In the genomic region with DNA sequence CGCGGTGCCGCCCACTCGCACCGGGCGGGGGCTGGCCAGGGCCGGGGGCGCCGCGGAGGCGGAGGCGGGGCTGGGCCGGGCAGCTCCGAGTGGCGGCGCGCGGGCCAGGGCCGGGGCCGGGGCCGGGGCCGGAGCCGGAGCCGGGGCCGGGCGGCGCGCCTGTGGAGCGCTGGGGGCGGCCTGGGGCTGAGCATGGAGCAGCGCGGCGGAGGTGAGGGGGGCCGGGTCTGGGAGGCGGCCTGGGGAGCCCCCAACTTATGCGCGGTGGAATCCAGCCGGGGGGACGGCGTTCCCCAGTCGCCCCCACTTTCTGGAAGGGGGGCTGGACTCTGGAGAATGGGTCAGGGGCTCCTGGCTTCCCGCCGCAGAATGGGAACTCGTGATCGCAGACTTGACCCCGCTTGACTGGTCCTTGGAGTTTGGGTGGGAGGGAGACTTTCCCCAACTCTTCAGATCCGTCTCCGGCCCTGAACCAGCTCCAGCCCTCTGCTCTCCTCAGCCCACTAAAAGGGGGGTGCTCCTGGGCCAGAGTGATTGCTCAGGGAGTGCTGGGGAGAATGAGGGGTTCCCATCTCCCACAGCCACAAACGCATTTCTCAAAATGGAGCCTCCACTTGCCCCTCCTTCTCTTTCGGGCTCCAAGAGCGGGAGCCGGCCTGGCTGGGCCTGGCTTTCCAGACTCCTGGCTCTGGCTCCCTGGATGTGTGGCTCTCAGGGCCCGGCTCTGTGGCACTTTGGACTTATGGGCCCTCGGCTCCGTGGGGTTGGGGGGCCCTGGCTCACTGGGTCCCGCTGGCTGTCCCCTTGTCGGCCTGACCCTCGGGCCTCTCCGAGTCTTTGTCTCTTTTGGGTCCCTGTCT, we compare ENCODE assay signal across 7 cellular contexts. TPM values are rescaled to one million over a fixed set of nuclear protein-coding genes. Genes with fewer than 3 reads are reported as not detected.
DNase-seq lines count a peak whose midpoint lies in the region; ATAC-seq and TF ChIP-seq lines count a peak whose summit lies in the region.

A gene with protein sequence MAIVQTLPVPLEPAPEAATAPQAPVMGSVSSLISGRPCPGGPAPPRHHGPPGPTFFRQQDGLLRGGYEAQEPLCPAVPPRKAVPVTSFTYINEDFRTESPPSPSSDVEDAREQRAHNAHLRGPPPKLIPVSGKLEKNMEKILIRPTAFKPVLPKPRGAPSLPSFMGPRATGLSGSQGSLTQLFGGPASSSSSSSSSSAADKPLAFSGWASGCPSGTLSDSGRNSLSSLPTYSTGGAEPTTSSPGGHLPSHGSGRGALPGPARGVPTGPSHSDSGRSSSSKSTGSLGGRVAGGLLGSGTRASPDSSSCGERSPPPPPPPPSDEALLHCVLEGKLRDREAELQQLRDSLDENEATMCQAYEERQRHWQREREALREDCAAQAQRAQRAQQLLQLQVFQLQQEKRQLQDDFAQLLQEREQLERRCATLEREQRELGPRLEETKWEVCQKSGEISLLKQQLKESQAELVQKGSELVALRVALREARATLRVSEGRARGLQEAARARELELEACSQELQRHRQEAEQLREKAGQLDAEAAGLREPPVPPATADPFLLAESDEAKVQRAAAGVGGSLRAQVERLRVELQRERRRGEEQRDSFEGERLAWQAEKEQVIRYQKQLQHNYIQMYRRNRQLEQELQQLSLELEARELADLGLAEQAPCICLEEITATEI (plus strand): TSS at position 67 of the 860 bp plus-strand sequence. CDS start 2,731 bp downstream, outside the sequence.

- ATAC-seq in GM19035 (IDR thresholded peaks at IDR 0.05; ENCODE audit: unreplicated experiment): peak; percentile 11

- H3K4me3 ChIP-seq in coronary artery: peak within 1 kb of the TSS; percentile 85
- H3K4me3 ChIP-seq in lower leg skin (ENCODE audit: low read depth, poor library complexity, severe bottlenecking): peak within 1 kb of the TSS; percentile 62
- peak within 1 kb of the TSS; percentile 81 for H3K4me3 ChIP-seq in suprapubic skin

- WGBS in lower leg skin, 2 donors: 3 to 5% methylated on average over 22 to 49 of the region's 59 CpGs
- WGBS in suprapubic skin: 6% methylated on average over 9 of the region's 59 CpGs

- no peaks in the 10 kb centered on the region for H3K9me3 ChIP-seq in suprapubic skin

- no peak for TF ChIP-seq POLR2A in lower leg skin (IDR thresholded peaks at IDR 0.05)
- no peak for TF ChIP-seq POLR2A in suprapubic skin (IDR thresholded peaks at IDR 0.05)

- TF ChIP-seq CTCF in coronary artery (IDR thresholded peaks at IDR 0.05) (no peak), lower leg skin (IDR thresholded peaks at IDR 0.05) (no peak), suprapubic skin (IDR thresholded peaks at IDR 0.05) (no peak)

- intact Hi-C loops in lower leg skin (cut with DNase I; ENCODE audit: low total_unique reads): no loop called here

- H3K27ac ChIP-seq in coronary artery (peak within 1 kb of the TSS; percentile 99 to 100), suprapubic skin (peak within 1 kb of the TSS; percentile 98)

- peaks cover 21% of the 10 kb centered on the region for H3K36me3 ChIP-seq in suprapubic skin

- no peak for TF ChIP-seq EP300 in suprapubic skin (IDR thresholded peaks at IDR 0.05)

- DNase-seq in NCI-H460 (ENCODE audit: extremely low read depth, low read depth) (no peak), coronary artery (ENCODE audit: low spot score) (peak; percentile 82), lower leg skin (ENCODE audit: low spot score in 2 of 2) (no peak), suprapubic skin (ENCODE audit: low spot score in 2 of 2) (no peak), NOMO-1 treated with DMSO at 0.1 percent for 48 hours (lab: John Stamatoyannopoulos, UW; ENCODE audit: unreplicated experiment) (no peak)
- DNase-seq in stimulated activated CD4-positive, alpha-beta T cell treated with anti-CD3 and anti-CD28 coated beads, Interleukin-4, amount 100 ng/mL, for 24 hours: no peak

- no peaks in the 10 kb centered on the region for H3K27me3 ChIP-seq in suprapubic skin

- peaks cover 60% of the 10 kb centered on the region for H3K4me1 ChIP-seq in suprapubic skin

RNA-seq across cellular contexts. Expression of the gene that starts here (rescaled TPM):
- total RNA-seq in NCI-H460 (2014; rRNA removed; shearing (Covaris generic)): 49.2 and 51.6 TPM in 2 replicates
- 163 and 176 TPM in 2 replicates for polyA plus RNA-seq in NCI-H460 (2014; cell fraction: nucleus; rRNA removed)
- 10 to 100 TPM; 58.9 to 81.4 (median 71.2) TPM for total RNA-seq in lower leg skin
- 10 to 100 TPM; 51.9 to 88.8 (median 61.2) TPM for total RNA-seq in suprapubic skin
